1 cellular context compared by ENCODE assay signal in genomic region chr11:66720223-66720898, GRCh38.
TF ChIP-seq lines count a peak whose summit lies in the region.

No MANE protein-coding gene starts in this region.

TF ChIP-seq in GM23338, 12 proteins besides CTCF, POLR2A, EP300 and RAD21 (continued from another document):
- no peak for TF ChIP-seq ETS1 (IDR thresholded peaks at IDR 0.05)
- no peak for TF ChIP-seq EZH2phosphoT487 (IDR thresholded peaks at IDR 0.05; ENCODE audit: unreplicated experiment)
- no peak for TF ChIP-seq POLR2AphosphoS5 (IDR thresholded peaks at IDR 0.05; ENCODE audit: low read depth)
- no peak for TF ChIP-seq JUNB (IDR thresholded peaks at IDR 0.05; ENCODE audit: unreplicated experiment)
- no peak for TF ChIP-seq STAT1 (IDR thresholded peaks at IDR 0.05; ENCODE audit: unreplicated experiment)
- no peak for TF ChIP-seq EZH2 (IDR thresholded peaks at IDR 0.05; ENCODE audit: low read depth, unreplicated experiment)
- no peak for TF ChIP-seq CREB1 (CRISPR knock-in tag; IDR thresholded peaks at IDR 0.05; ENCODE audit: low read depth)
- no peak for TF ChIP-seq ZNF114 (CRISPR knock-in tag; IDR thresholded peaks at IDR 0.05)
